In the genomic region with DNA sequence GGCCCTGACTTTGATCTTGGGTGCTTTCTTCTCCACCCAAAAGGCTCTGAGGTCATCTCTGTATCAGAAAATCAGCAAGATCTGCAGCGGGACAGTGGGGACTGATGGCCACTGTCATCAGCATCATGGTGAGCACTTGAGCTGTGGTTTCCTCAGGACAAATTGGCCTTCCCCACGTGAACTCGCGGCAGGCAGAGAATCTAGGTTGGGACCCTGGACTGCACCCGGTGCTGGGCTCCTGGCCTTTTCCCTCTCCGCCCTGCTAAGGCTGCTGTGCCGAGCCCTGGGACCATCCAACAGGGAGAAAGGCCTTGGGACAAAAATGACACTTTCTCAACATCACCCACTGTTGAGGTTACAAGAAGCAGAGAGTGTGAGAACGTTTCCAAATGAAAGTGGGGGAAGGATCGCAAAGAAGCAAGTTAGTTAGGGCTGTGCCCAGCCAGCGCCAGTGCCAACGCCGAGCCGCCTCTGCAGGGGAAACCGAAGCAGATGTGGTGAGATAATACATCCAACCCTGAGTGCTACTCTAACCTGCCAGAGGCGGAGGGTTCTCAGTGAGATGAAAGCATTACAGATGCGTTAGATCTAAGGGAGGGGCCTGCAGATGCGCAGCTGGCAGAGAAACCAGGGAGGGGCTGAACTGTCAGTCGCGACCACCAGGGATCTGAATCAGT, we compare ENCODE assay signal across 1 cellular context.
TF ChIP-seq lines count a peak whose summit lies in the region.

No MANE protein-coding gene starts in this region.

TF ChIP-seq in SK-N-SH, 30 proteins besides CTCF, POLR2A, EP300 and RAD21 (continued from another document):
- TF ChIP-seq, protein P1, sequence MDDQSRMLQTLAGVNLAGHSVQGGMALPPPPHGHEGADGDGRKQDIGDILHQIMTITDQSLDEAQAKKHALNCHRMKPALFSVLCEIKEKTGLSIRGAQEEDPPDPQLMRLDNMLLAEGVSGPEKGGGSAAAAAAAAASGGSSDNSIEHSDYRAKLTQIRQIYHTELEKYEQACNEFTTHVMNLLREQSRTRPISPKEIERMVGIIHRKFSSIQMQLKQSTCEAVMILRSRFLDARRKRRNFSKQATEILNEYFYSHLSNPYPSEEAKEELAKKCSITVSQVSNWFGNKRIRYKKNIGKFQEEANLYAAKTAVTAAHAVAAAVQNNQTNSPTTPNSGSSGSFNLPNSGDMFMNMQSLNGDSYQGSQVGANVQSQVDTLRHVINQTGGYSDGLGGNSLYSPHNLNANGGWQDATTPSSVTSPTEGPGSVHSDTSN (IDR thresholded peaks at IDR 0.05), result no peak
- TF ChIP-seq TAF1 (IDR thresholded peaks at IDR 0.05; ENCODE audit: borderline replicate concordance, low read depth, low read length), result no peak
- TF ChIP-seq, protein P2, sequence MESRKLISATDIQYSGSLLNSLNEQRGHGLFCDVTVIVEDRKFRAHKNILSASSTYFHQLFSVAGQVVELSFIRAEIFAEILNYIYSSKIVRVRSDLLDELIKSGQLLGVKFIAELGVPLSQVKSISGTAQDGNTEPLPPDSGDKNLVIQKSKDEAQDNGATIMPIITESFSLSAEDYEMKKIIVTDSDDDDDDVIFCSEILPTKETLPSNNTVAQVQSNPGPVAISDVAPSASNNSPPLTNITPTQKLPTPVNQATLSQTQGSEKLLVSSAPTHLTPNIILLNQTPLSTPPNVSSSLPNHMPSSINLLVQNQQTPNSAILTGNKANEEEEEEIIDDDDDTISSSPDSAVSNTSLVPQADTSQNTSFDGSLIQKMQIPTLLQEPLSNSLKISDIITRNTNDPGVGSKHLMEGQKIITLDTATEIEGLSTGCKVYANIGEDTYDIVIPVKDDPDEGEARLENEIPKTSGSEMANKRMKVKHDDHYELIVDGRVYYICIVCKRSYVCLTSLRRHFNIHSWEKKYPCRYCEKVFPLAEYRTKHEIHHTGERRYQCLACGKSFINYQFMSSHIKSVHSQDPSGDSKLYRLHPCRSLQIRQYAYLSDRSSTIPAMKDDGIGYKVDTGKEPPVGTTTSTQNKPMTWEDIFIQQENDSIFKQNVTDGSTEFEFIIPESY (IDR thresholded peaks at IDR 0.05; ENCODE audit: borderline replicate concordance, low read depth), result no peak
- TF ChIP-seq MXI1 (IDR thresholded peaks at IDR 0.05; ENCODE audit: low read depth, low read length), result no peak
- TF ChIP-seq FOSL2 (IDR thresholded peaks at IDR 0.05; ENCODE audit: borderline replicate concordance, low read depth), result no peak
- no peak for TF ChIP-seq MEF2A (IDR thresholded peaks at IDR 0.05; ENCODE audit: borderline replicate concordance, low read depth)
- TF ChIP-seq YY1 (IDR thresholded peaks at IDR 0.05; ENCODE audit: low read depth), result no peak
- TF ChIP-seq TEAD4 (IDR thresholded peaks at IDR 0.05; ENCODE audit: borderline replicate concordance, insufficient read depth), result no peak
- no peak for TF ChIP-seq GATA2 (CRISPR knock-in tag; IDR thresholded peaks at IDR 0.05)
- no peak for TF ChIP-seq CHD2 (IDR thresholded peaks at IDR 0.05; ENCODE audit: low read length, partially characterized antibody)
- TF ChIP-seq, protein P3, sequence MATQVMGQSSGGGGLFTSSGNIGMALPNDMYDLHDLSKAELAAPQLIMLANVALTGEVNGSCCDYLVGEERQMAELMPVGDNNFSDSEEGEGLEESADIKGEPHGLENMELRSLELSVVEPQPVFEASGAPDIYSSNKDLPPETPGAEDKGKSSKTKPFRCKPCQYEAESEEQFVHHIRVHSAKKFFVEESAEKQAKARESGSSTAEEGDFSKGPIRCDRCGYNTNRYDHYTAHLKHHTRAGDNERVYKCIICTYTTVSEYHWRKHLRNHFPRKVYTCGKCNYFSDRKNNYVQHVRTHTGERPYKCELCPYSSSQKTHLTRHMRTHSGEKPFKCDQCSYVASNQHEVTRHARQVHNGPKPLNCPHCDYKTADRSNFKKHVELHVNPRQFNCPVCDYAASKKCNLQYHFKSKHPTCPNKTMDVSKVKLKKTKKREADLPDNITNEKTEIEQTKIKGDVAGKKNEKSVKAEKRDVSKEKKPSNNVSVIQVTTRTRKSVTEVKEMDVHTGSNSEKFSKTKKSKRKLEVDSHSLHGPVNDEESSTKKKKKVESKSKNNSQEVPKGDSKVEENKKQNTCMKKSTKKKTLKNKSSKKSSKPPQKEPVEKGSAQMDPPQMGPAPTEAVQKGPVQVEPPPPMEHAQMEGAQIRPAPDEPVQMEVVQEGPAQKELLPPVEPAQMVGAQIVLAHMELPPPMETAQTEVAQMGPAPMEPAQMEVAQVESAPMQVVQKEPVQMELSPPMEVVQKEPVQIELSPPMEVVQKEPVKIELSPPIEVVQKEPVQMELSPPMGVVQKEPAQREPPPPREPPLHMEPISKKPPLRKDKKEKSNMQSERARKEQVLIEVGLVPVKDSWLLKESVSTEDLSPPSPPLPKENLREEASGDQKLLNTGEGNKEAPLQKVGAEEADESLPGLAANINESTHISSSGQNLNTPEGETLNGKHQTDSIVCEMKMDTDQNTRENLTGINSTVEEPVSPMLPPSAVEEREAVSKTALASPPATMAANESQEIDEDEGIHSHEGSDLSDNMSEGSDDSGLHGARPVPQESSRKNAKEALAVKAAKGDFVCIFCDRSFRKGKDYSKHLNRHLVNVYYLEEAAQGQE (IDR thresholded peaks at IDR 0.05; ENCODE audit: low read depth, low read length), result no peak
- TF ChIP-seq POLR2AphosphoS5 (IDR thresholded peaks at IDR 0.05; ENCODE audit: low read depth, low read length), result no peak
- no peak for TF ChIP-seq GABPA (IDR thresholded peaks at IDR 0.05; ENCODE audit: low read depth)
